In genomic region chr14:97379091-97379531, GRCh38 we compare ENCODE assay signal across 9 cellular contexts.
DNase-seq lines count a peak whose midpoint lies in the region; ATAC-seq and TF ChIP-seq lines count a peak whose summit lies in the region.
"Had no signal": no experiment of that assay in that cellular context is flagged by ENCODE, and none has a peak within 500 bp of the region (broad histone marks: within the 10 kb centered on the region; RNA-seq: fewer than 3 reads in every experiment).

No MANE protein-coding gene starts in this region.

- H3K27ac Mint-ChIP-seq in T-helper 1 cell treated with Interleukin-12 subunit alpha and Interleukin-12 subunit beta and Interleukin-4 antibody, amounts not matched to agents 30 μg/mL and 1 μg/mL, for 36 hours = peak overlapping the region; percentile 64
- peak overlapping the region; percentile 92 to 100 for H3K27ac Mint-ChIP-seq in natural killer cell

- peaks cover 14% of the 10 kb centered on the region for H3K36me3 Mint-ChIP-seq in T-helper 1 cell treated with Interleukin-12 subunit alpha and Interleukin-12 subunit beta and Interleukin-4 antibody, amounts not matched to agents 30 μg/mL and 1 μg/mL, for 36 hours (ENCODE audit: low read depth)
- no peaks in the 10 kb centered on the region for H3K36me3 Mint-ChIP-seq in natural killer cell

- ATAC-seq in natural killer cell = peak; percentile 50 to 75 (median 70)
- ATAC-seq in HG02623 (IDR thresholded peaks at IDR 0.05; ENCODE audit: unreplicated experiment) = no peak
- no peak for ATAC-seq in GM21619 (IDR thresholded peaks at IDR 0.05; ENCODE audit: unreplicated experiment)

- H3K27me3 Mint-ChIP-seq in T-helper 1 cell treated with Interleukin-12 subunit alpha and Interleukin-12 subunit beta and Interleukin-4 antibody, amounts not matched to agents 30 μg/mL and 1 μg/mL, for 36 hours (ENCODE audit: low read depth) = peaks cover 15% of the 10 kb centered on the region
- H3K27me3 Mint-ChIP-seq in natural killer cell (ENCODE audit: low read depth in 2 of 2) = no peaks in the 10 kb centered on the region

- DNase-seq in ELF-1 (ENCODE audit: low read depth, low spot score) (peak; percentile 60), natural killer cell (peak; percentile 36), AG20443 (ENCODE audit: low spot score) (no peak), D341Med (ENCODE audit: low spot score) (no peak)
- DNase-seq in activated gamma-delta T cell treated with anti-CD3 and anti-CD28 coated beads, Interleukin-2, amount 50 U/mL, for 16 hours (ENCODE audit: low read depth) = peak; percentile 28
- DNase-seq: stomach had no signal

- intact Hi-C loops in natural killer cell (cut with micrococcal nuclease) = loop anchor here (5.0 kb wide), 1 partner anchor 328 kb away; no protein-coding TSS in a partner anchor

- no peak for TF ChIP-seq CTCF in natural killer cell (IDR thresholded peaks at IDR 0.05)

- H3K4me1 Mint-ChIP-seq in T-helper 1 cell treated with Interleukin-12 subunit alpha and Interleukin-12 subunit beta and Interleukin-4 antibody, amounts not matched to agents 30 μg/mL and 1 μg/mL, for 36 hours (ENCODE audit: low read depth) = peaks cover 43% of the 10 kb centered on the region
- H3K4me1 Mint-ChIP-seq in natural killer cell = peaks cover 80 to 89% of the 10 kb centered on the region in 2 donors

- H3K9me3 Mint-ChIP-seq in T-helper 1 cell treated with Interleukin-12 subunit alpha and Interleukin-12 subunit beta and Interleukin-4 antibody, amounts not matched to agents 30 μg/mL and 1 μg/mL, for 36 hours = peaks cover 15% of the 10 kb centered on the region
- no peaks in the 10 kb centered on the region for H3K9me3 Mint-ChIP-seq in natural killer cell

- H3K4me3 Mint-ChIP-seq in T-helper 1 cell treated with Interleukin-12 subunit alpha and Interleukin-12 subunit beta and Interleukin-4 antibody, amounts not matched to agents 30 μg/mL and 1 μg/mL, for 36 hours = peak overlapping the region; percentile 43
- peak overlapping the region; percentile 86 for H3K4me3 Mint-ChIP-seq in natural killer cell

Comparison
In these comparisons a context has a peak if more than half of its experiments do, and no peak if none do; other contexts are left out.
1. DNase-seq: peak in ELF-1 (single experiment), activated gamma-delta T cell treated with anti-CD3 and anti-CD28 coated beads, Interleukin-2, amount 50 U/mL, for 16 hours (single experiment) and natural killer cell (single experiment); none in AG20443 (single experiment) and D341Med (single experiment).
2. ATAC-seq: peak in natural killer cell (3 of 3); none in HG02623 (single experiment) and GM21619 (single experiment).